Comparison of ENCODE assay signal across 20 cellular contexts in genomic region chr14:105141026-105141425, GRCh38.
"Had no signal": no experiment of that assay in that cellular context is flagged by ENCODE, and none has a peak within 500 bp of the region (broad histone marks: within the 10 kb centered on the region; RNA-seq: fewer than 3 reads in every experiment).

No MANE protein-coding gene starts in this region.

- H3K4me3 Mint-ChIP-seq: natural killer cell treated with Interleukin-12 subunit alpha and Interleukin-12 subunit beta and Interleukin-15 and Interleukin-18, amount 100 ng/mL, for 72 hours had no signal

- H3K27me3 Mint-ChIP-seq: natural killer cell treated with Interleukin-12 subunit alpha and Interleukin-12 subunit beta and Interleukin-15 and Interleukin-18, amount 100 ng/mL, for 72 hours had no signal

- H3K9me3 ChIP-seq: suprapubic skin, thyroid gland, vagina had no signal

- ATAC-seq: gastroesophageal sphincter; natural killer cell treated with Interleukin-12 subunit alpha and Interleukin-12 subunit beta and Interleukin-15 and Interleukin-18, amount 100 ng/mL, for 72 hours; psoas muscle; stimulated activated naive CD8-positive, alpha-beta T cell treated with anti-CD3 and anti-CD28 coated beads, Interleukin-15, Interleukin-2, amounts not matched to agents 100 U/mL and 50 U/mL, for 24 hours had no signal

- H3K4me1 ChIP-seq: gastroesophageal sphincter, left ventricle myocardium inferior, parathyroid adenoma, psoas muscle, suprapubic skin, thyroid gland, upper lobe of left lung, vagina had no signal

- DNase-seq: effector memory CD4-positive, alpha-beta T cell; esophagus squamous epithelium; foreskin fibroblast; glutamatergic neuron; left ventricle myocardium inferior; mesenchymal stem cell; midbrain; occipital lobe; psoas muscle; small intestine; stimulated activated CD4-positive, alpha-beta T cell treated with anti-CD3 and anti-CD28 coated beads, Interleukin-2, amount 100 ng/mL, for 48 hours; stimulated activated naive CD8-positive, alpha-beta T cell treated with anti-CD3 and anti-CD28 coated beads, Interleukin-15, Interleukin-2, amounts not matched to agents 100 U/mL and 50 U/mL, for 24 hours; thyroid gland had no signal

- H3K27ac Mint-ChIP-seq: natural killer cell treated with Interleukin-12 subunit alpha and Interleukin-12 subunit beta and Interleukin-15 and Interleukin-18, amount 100 ng/mL, for 72 hours had no signal

- H3K27me3 ChIP-seq: suprapubic skin, thyroid gland, upper lobe of left lung, vagina had no signal

- H3K4me3 ChIP-seq: esophagus squamous epithelium, gastroesophageal sphincter, left ventricle myocardium inferior, lung, psoas muscle, suprapubic skin, thyroid gland, upper lobe of left lung, vagina had no signal

- H3K27ac ChIP-seq: esophagus squamous epithelium, gastroesophageal sphincter, left ventricle myocardium inferior, parathyroid adenoma, psoas muscle, suprapubic skin, thyroid gland, upper lobe of left lung, vagina had no signal

- H3K36me3 ChIP-seq: thyroid gland, vagina had no signal
